1 cellular context compared by ENCODE assay signal in genomic region chr1:6209661-6210605, GRCh38.
TF ChIP-seq lines count a peak whose summit lies in the region.

No MANE protein-coding gene starts in this region.

TF ChIP-seq in IMR-90, 13 proteins besides CTCF, POLR2A, EP300 and RAD21:
- no peak for TF ChIP-seq USF2 (IDR thresholded peaks at IDR 0.05; ENCODE audit: low read depth, low read length)
- TF ChIP-seq RFX5 (IDR thresholded peaks at IDR 0.05; ENCODE audit: low read depth, low read length): no peak
- no peak for TF ChIP-seq MAFK (IDR thresholded peaks at IDR 0.05; ENCODE audit: low read depth, low read length)
- no peak for TF ChIP-seq BHLHE40 (IDR thresholded peaks at IDR 0.05; ENCODE audit: low read depth, low read length)
- TF ChIP-seq CEBPB (IDR thresholded peaks at IDR 0.05; ENCODE audit: low read depth, low read length): no peak
- no peak for TF ChIP-seq MAZ (IDR thresholded peaks at IDR 0.05; ENCODE audit: borderline replicate concordance, low read depth, low read length)
- TF ChIP-seq MXI1 (IDR thresholded peaks at IDR 0.05; ENCODE audit: borderline replicate concordance, low read depth, low read length): no peak
